Comparison of ENCODE assay signal across 18 cellular contexts in genomic region chr2:30464544-30465170, GRCh38. TPM values are rescaled to one million over a fixed set of nuclear protein-coding genes. Genes with fewer than 3 reads are reported as not detected.
A peak's percentile ranks its signal among the peaks of the same experiment; 100 is the strongest.
DNase-seq lines count a peak whose midpoint lies in the region; ATAC-seq and TF ChIP-seq lines count a peak whose summit lies in the region.
"Had no signal": no experiment of that assay in that cellular context is flagged by ENCODE, and none has a peak within 500 bp of the region (broad histone marks: within the 10 kb centered on the region; RNA-seq: fewer than 3 reads in every experiment).

No MANE protein-coding gene starts in this region.

- ATAC-seq in stimulated activated naive CD8-positive, alpha-beta T cell treated with anti-CD3 and anti-CD28 coated beads, Interleukin-15, amount 100 ng/mL, for 72 hours, result no peak
- no peak for ATAC-seq in stimulated activated naive CD8-positive, alpha-beta T cell treated with anti-CD3 and anti-CD28 coated beads, Interleukin-15, Interleukin-2, amounts not matched to agents 100 U/mL and 50 U/mL, for 24 hours
- no peak for ATAC-seq in lower lobe of right lung
- no peak for ATAC-seq in SK-N-SH treated with all-trans-retinoic acid at 6 μM for 48 hours
- no peak for ATAC-seq in mucosa of descending colon
- ATAC-seq: HCT116 had no signal

- peak overlapping the region; percentile 63 to 70 for H3K4me3 Mint-ChIP-seq in stimulated activated naive CD8-positive, alpha-beta T cell treated with anti-CD3 and anti-CD28 coated beads, Interleukin-15, amount 100 ng/mL, for 72 hours
- peak overlapping the region; percentile 9 for H3K4me3 Mint-ChIP-seq in activated naive CD8-positive, alpha-beta T cell treated with anti-CD3 and anti-CD28 coated beads for 36 hours
- H3K4me3 Mint-ChIP-seq: activated T-helper 1 cell treated with anti-CD3 and anti-CD28 coated beads, Interleukin-12 subunit alpha, Interleukin-12 subunit beta, Interleukin-2, Interleukin-4 antibody, amounts not matched to agents 30 ng/mL and 10 ng/mL and 1 ng/mL, durations not matched to agents 14 hours and 24 hours and 36 hours had no signal

- no peak for DNase-seq in stimulated activated naive CD8-positive, alpha-beta T cell treated with anti-CD3 and anti-CD28 coated beads, Interleukin-15, amount 100 ng/mL, for 72 hours
- DNase-seq in stimulated activated naive CD8-positive, alpha-beta T cell treated with anti-CD3 and anti-CD28 coated beads, Interleukin-15, Interleukin-2, amounts not matched to agents 100 U/mL and 50 U/mL, for 24 hours, result no peak
- no peak for DNase-seq in activated naive CD8-positive, alpha-beta T cell treated with anti-CD3 and anti-CD28 coated beads for 36 hours
- DNase-seq in lower lobe of right lung (no peak), uterus (no peak), NCI-H510A (lab: John Stamatoyannopoulos, UW) (no peak), mucosa of descending colon (no peak)
- DNase-seq: activated CD4-positive, alpha-beta T cell treated with anti-CD3 and anti-CD28 coated beads for 48 hours; DMS 273 treated with DMSO at 0.1 percent for 48 hours; mammary epithelial cell; NCI-H1694 treated with DMSO at 0.1 percent for 48 hours; NCI-H748 treated with DMSO at 0.1 percent for 48 hours; small intestine; stomach had no signal

- no peak for TF ChIP-seq CTCF in lower lobe of right lung (IDR thresholded peaks at IDR 0.05)
- no peak for TF ChIP-seq CTCF in uterus (IDR thresholded peaks at IDR 0.05)
- TF ChIP-seq CTCF in mucosa of descending colon (IDR thresholded peaks at IDR 0.05), result no peak

- H3K27ac ChIP-seq in lower lobe of right lung (peak overlapping the region; percentile 18), uterus (peak overlapping the region; percentile 51 to 59)
- H3K27ac ChIP-seq: neutrophil had no signal

- no peak for TF ChIP-seq POLR2A in uterus (IDR thresholded peaks at IDR 0.05)

- no peaks in the 10 kb centered on the region for H3K4me1 ChIP-seq in lower lobe of right lung
- H3K4me1 ChIP-seq in uterus, result no peaks in the 10 kb centered on the region
- H3K4me1 ChIP-seq in mucosa of descending colon (ENCODE audit: low read depth), result no peaks in the 10 kb centered on the region

- intact Hi-C loops in lower lobe of right lung (cut with DNase I) (no loop called here), uterus (cut with DNase I; ENCODE audit: low total_unique reads) (no loop called here), mucosa of descending colon (cut with DNase I, micrococcal nuclease) (no loop called here)

- H3K9me3 ChIP-seq in lower lobe of right lung (peaks cover 8% of the 10 kb centered on the region), uterus (no peaks in the 10 kb centered on the region), mucosa of descending colon (no peaks in the 10 kb centered on the region)
- H3K9me3 ChIP-seq: neutrophil, stomach had no signal

- H3K36me3 ChIP-seq in lower lobe of right lung (no peaks in the 10 kb centered on the region), uterus (no peaks in the 10 kb centered on the region), mucosa of descending colon (ENCODE audit: low read depth) (no peaks in the 10 kb centered on the region)
- H3K36me3 ChIP-seq: neutrophil, stomach had no signal

- H3K4me1 Mint-ChIP-seq in stimulated activated naive CD8-positive, alpha-beta T cell treated with anti-CD3 and anti-CD28 coated beads, Interleukin-15, amount 100 ng/mL, for 72 hours, result peaks cover 54% of the 10 kb centered on the region
- H3K4me1 Mint-ChIP-seq in activated naive CD8-positive, alpha-beta T cell treated with anti-CD3 and anti-CD28 coated beads for 36 hours, result peaks cover 42% of the 10 kb centered on the region

- H3K27ac Mint-ChIP-seq in stimulated activated naive CD8-positive, alpha-beta T cell treated with anti-CD3 and anti-CD28 coated beads, Interleukin-15, amount 100 ng/mL, for 72 hours, result peak overlapping the region; percentile 36 to 91
- peak overlapping the region; percentile 54 for H3K27ac Mint-ChIP-seq in activated naive CD8-positive, alpha-beta T cell treated with anti-CD3 and anti-CD28 coated beads for 36 hours
- H3K27ac Mint-ChIP-seq: activated T-helper 1 cell treated with anti-CD3 and anti-CD28 coated beads, Interleukin-12 subunit alpha, Interleukin-12 subunit beta, Interleukin-2, Interleukin-4 antibody, amounts not matched to agents 30 ng/mL and 10 ng/mL and 1 ng/mL, durations not matched to agents 14 hours and 24 hours and 36 hours had no signal

- no peaks in the 10 kb centered on the region for H3K27me3 Mint-ChIP-seq in stimulated activated naive CD8-positive, alpha-beta T cell treated with anti-CD3 and anti-CD28 coated beads, Interleukin-15, amount 100 ng/mL, for 72 hours
- H3K27me3 Mint-ChIP-seq in activated naive CD8-positive, alpha-beta T cell treated with anti-CD3 and anti-CD28 coated beads for 36 hours, result no peaks in the 10 kb centered on the region

- peaks cover 0 to 8% of the 10 kb centered on the region in 2 donors for H3K9me3 Mint-ChIP-seq in stimulated activated naive CD8-positive, alpha-beta T cell treated with anti-CD3 and anti-CD28 coated beads, Interleukin-15, amount 100 ng/mL, for 72 hours
- peaks cover 8% of the 10 kb centered on the region for H3K9me3 Mint-ChIP-seq in activated naive CD8-positive, alpha-beta T cell treated with anti-CD3 and anti-CD28 coated beads for 36 hours

- H3K27me3 ChIP-seq in lower lobe of right lung (ENCODE audit: low read depth), result no peaks in the 10 kb centered on the region
- H3K27me3 ChIP-seq in uterus, result no peaks in the 10 kb centered on the region
- H3K27me3 ChIP-seq: neutrophil, stomach had no signal

- peaks cover 50% of the 10 kb centered on the region for H3K36me3 Mint-ChIP-seq in activated naive CD8-positive, alpha-beta T cell treated with anti-CD3 and anti-CD28 coated beads for 36 hours

- H3K4me3 ChIP-seq in lower lobe of right lung, result no peak overlapping the region
- H3K4me3 ChIP-seq in uterus, result no peak overlapping the region
- H3K4me3 ChIP-seq in mucosa of descending colon, result no peak overlapping the region
- H3K4me3 ChIP-seq: stomach had no signal

TF ChIP-seq in SK-N-SH treated with all-trans-retinoic acid at 6 μM for 48 hours, 23 proteins besides CTCF, POLR2A, EP300 and RAD21 (continues in another document):
- no peak for TF ChIP-seq ISL1 (CRISPR knock-in tag; IDR thresholded peaks at IDR 0.05)
- TF ChIP-seq OSR1 (CRISPR knock-in tag; IDR thresholded peaks at IDR 0.05), result no peak
- TF ChIP-seq RARB (CRISPR knock-in tag; IDR thresholded peaks at IDR 0.05), result no peak
- TF ChIP-seq, protein P1, sequence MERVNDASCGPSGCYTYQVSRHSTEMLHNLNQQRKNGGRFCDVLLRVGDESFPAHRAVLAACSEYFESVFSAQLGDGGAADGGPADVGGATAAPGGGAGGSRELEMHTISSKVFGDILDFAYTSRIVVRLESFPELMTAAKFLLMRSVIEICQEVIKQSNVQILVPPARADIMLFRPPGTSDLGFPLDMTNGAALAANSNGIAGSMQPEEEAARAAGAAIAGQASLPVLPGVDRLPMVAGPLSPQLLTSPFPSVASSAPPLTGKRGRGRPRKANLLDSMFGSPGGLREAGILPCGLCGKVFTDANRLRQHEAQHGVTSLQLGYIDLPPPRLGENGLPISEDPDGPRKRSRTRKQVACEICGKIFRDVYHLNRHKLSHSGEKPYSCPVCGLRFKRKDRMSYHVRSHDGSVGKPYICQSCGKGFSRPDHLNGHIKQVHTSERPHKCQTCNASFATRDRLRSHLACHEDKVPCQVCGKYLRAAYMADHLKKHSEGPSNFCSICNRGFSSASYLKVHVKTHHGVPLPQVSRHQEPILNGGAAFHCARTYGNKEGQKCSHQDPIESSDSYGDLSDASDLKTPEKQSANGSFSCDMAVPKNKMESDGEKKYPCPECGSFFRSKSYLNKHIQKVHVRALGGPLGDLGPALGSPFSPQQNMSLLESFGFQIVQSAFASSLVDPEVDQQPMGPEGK (CRISPR knock-in tag; IDR thresholded peaks at IDR 0.05; ENCODE audit: borderline replicate concordance), result no peak
- no peak for TF ChIP-seq SNAI2 (CRISPR knock-in tag; IDR thresholded peaks at IDR 0.05)
- TF ChIP-seq, protein P2, sequence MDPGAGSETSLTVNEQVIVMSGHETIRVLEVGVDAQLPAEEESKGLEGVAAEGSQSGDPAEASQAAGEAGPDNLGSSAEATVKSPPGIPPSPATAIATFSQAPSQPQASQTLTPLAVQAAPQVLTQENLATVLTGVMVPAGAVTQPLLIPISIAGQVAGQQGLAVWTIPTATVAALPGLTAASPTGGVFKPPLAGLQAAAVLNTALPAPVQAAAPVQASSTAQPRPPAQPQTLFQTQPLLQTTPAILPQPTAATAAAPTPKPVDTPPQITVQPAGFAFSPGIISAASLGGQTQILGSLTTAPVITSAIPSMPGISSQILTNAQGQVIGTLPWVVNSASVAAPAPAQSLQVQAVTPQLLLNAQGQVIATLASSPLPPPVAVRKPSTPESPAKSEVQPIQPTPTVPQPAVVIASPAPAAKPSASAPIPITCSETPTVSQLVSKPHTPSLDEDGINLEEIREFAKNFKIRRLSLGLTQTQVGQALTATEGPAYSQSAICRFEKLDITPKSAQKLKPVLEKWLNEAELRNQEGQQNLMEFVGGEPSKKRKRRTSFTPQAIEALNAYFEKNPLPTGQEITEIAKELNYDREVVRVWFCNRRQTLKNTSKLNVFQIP (CRISPR knock-in tag; IDR thresholded peaks at IDR 0.05; ENCODE audit: borderline replicate concordance, low read depth), result no peak
- TF ChIP-seq PPARA (CRISPR knock-in tag; IDR thresholded peaks at IDR 0.05; ENCODE audit: borderline replicate concordance), result no peak
- no peak for TF ChIP-seq CSDC2 (CRISPR knock-in tag; IDR thresholded peaks at IDR 0.05)
- no peak for TF ChIP-seq BACH2 (CRISPR knock-in tag; IDR thresholded peaks at IDR 0.05; ENCODE audit: borderline replicate concordance)
- no peak for TF ChIP-seq ZFP3 (CRISPR knock-in tag; IDR thresholded peaks at IDR 0.05)
- TF ChIP-seq ZC3H10 (CRISPR knock-in tag; IDR thresholded peaks at IDR 0.05), result no peak
- TF ChIP-seq ZFP30 (CRISPR knock-in tag; IDR thresholded peaks at IDR 0.05), result no peak
- TF ChIP-seq ARNTL (CRISPR knock-in tag; IDR thresholded peaks at IDR 0.05; ENCODE audit: borderline replicate concordance, low read depth), result no peak
- TF ChIP-seq TCF4 (CRISPR knock-in tag; IDR thresholded peaks at IDR 0.05; ENCODE audit: borderline replicate concordance), result no peak
- no peak for TF ChIP-seq TOX (CRISPR knock-in tag; IDR thresholded peaks at IDR 0.05; ENCODE audit: borderline replicate concordance)
- no peak for TF ChIP-seq ESRRG (CRISPR knock-in tag; IDR thresholded peaks at IDR 0.05)

RNA-seq across cellular contexts. Expression of gene LCLAT1, which starts 17.6 kb away (rescaled TPM):
- 10 to 100 TPM; 26.6 to 31.5 TPM for total RNA-seq in activated naive CD8-positive, alpha-beta T cell treated with anti-CD3 and anti-CD28 coated beads for 36 hours
- total RNA-seq in lower lobe of right lung (13.0 TPM), uterus (100 to 1,000 TPM in 1 of 4 donors, 10 to 100 TPM in 2, under 1 TPM in 1; 0.88 to 116 (median 33.3) TPM), mucosa of descending colon (10 to 100 TPM; 18.1 to 27.1 (median 22.2) TPM)
